In genomic region chr17:789931-790873, GRCh38 we compare ENCODE assay signal across 7 cellular contexts. TPM values are rescaled to one million over a fixed set of nuclear protein-coding genes. Genes with fewer than 3 reads are reported as not detected.
A peak's percentile ranks its signal among the peaks of the same experiment; 100 is the strongest.
DNase-seq lines count a peak whose midpoint lies in the region; ATAC-seq and TF ChIP-seq lines count a peak whose summit lies in the region.
"Not testable (repeated sequence)": the region's sequence is repeated elsewhere in the genome, so short reads cannot be mapped to it uniquely, and the experiment has no call there.

No MANE protein-coding gene starts in this region.

- 46 to 53% methylated on average over 8 to 11 of the region's 38 CpGs for WGBS in gastroesophageal sphincter (ENCODE audit: low coverage in 1 of 2), 2 donors
- 74 to 93% (median 87%) methylated on average over 28 to 38 of the region's 38 CpGs for WGBS in spleen, 5 donors

- not testable (repeated sequence) for H3K9me3 Mint-ChIP-seq in WTC11, mesothelial cell of epicardium

- H3K4me1 ChIP-seq in HEK293 (ENCODE audit: control insufficient read depth, insufficient read depth, low read length), result not testable (repeated sequence)
- peaks cover 0 to 41% (median 9%) of the 10 kb centered on the region in 3 donors for H3K4me1 ChIP-seq in gastroesophageal sphincter
- H3K4me1 ChIP-seq in spleen, result peaks cover 0 to 23% (median 8%) of the 10 kb centered on the region in 6 donors

- not testable (repeated sequence) for H3K9me3 ChIP-seq in HEK293 (ENCODE audit: control insufficient read depth, insufficient read depth, low read depth, low read length); gastroesophageal sphincter; spleen

- not testable (repeated sequence) for H3K4me3 ChIP-seq in HEK293 (ENCODE audit: low read depth, low read length); gastroesophageal sphincter; spleen

- CTCF ChIA-PET in HEK293 (lab: Yijun Ruan, JAX), result not testable (repeated sequence)
- CTCF ChIA-PET in WTC11 (lab: Charles Lee), result interaction anchor here (1.4 to 10.3 kb wide), 2 partner anchors 190 to 207 kb away, joined by 3 to 190 read pairs; partner anchors contain the start of genes NXN and TIMM22

- H3K4me1 Mint-ChIP-seq in WTC11, result peaks cover 15% of the 10 kb centered on the region
- peaks cover 18% of the 10 kb centered on the region for H3K4me1 Mint-ChIP-seq in mesothelial cell of epicardium

- ATAC-seq in WTC11, result peak; percentile 37
- ATAC-seq in gastroesophageal sphincter, result peak; percentile 53

- H3K27ac ChIP-seq in HEK293 (ENCODE audit: extremely low read depth, low read depth, low read length); spleen: not testable (repeated sequence)
- H3K27ac ChIP-seq in gastroesophageal sphincter, result peak overlapping the region in 3 of 4 donors; percentile 50 to 59 (median 57)

- not testable (repeated sequence) for TF ChIP-seq CTCF in HEK293 (tag by site-specific recombination; IDR thresholded peaks at IDR 0.05); WTC11 (IDR thresholded peaks at IDR 0.05); gastroesophageal sphincter (IDR thresholded peaks at IDR 0.05); mesothelial cell of epicardium (IDR thresholded peaks at IDR 0.05; ENCODE audit: unreplicated experiment); spleen (IDR thresholded peaks at IDR 0.05 in 8 of 11, conservative IDR thresholded peaks at IDR 0.05 in 3 of 11)

- not testable (repeated sequence) for TF ChIP-seq POLR2A in gastroesophageal sphincter (IDR thresholded peaks at IDR 0.05); spleen (IDR thresholded peaks at IDR 0.05)

- H3K36me3 ChIP-seq in HEK293 (ENCODE audit: control insufficient read depth in 2 of 2, insufficient read depth in 1 of 2, low read length in 2 of 2) (peaks cover 23 to 74% of the 10 kb centered on the region in 2 experiments), gastroesophageal sphincter (peaks cover 0 to 63% of the 10 kb centered on the region in 2 donors), spleen (peaks cover 0 to 82% (median 51%) of the 10 kb centered on the region in 6 donors)

- not testable (repeated sequence) for H3K27me3 ChIP-seq in gastroesophageal sphincter; spleen (replicated peaks in 1 of 7)

- H3K27ac Mint-ChIP-seq in WTC11 (peak overlapping the region; percentile 76; the same call in 1 of the 2 replicates), mesothelial cell of epicardium (peak overlapping the region; percentile 84)

- H3K4me3 Mint-ChIP-seq in WTC11, mesothelial cell of epicardium: not testable (repeated sequence)

- DNase-seq in WTC11 (ENCODE audit: low spot score), result not testable (repeated sequence)
- DNase-seq in ecto neural progenitor cell (ENCODE audit: low spot score) (peak; percentile 90), iPS-NIHi7 (ENCODE audit: extremely low spot score) (peak; percentile 54), mesothelial cell of epicardium (ENCODE audit: low spot score in 2 of 2, unreplicated experiment in 2 of 2) (peak in 1 of 2 experiments; percentile 56), spleen (peak; percentile 57)

- POLR2A ChIA-PET in HEK293 (lab: Yijun Ruan, JAX), result interaction anchor here (0.6 to 5.9 kb wide), 3 partner anchors 189 to 195 kb away, joined by 3 to 33 read pairs (median 8); partner anchors contain the start of gene NXN
- POLR2A ChIA-PET in WTC11 (lab: Charles Lee), result not testable (repeated sequence)

- TF ChIP-seq EP300 in gastroesophageal sphincter (IDR thresholded peaks at IDR 0.05), result not testable (repeated sequence)

- intact Hi-C loops in spleen (cut with DNase I; ENCODE audit: low total_unique reads), result not testable (repeated sequence)

- H3K36me3 Mint-ChIP-seq in WTC11, result peaks cover 42% of the 10 kb centered on the region
- H3K36me3 Mint-ChIP-seq in mesothelial cell of epicardium, result not testable (repeated sequence)

- H3K27me3 Mint-ChIP-seq in WTC11 (ENCODE audit: low read depth); mesothelial cell of epicardium (ENCODE audit: low read depth): not testable (repeated sequence)

TF ChIP-seq in HEK293, 187 proteins besides CTCF, POLR2A, EP300 and RAD21:
- TF ChIP-seq KLF1 (tag by site-specific recombination; IDR thresholded peaks at IDR 0.05), result peak; percentile 81

TF ChIP-seq in WTC11, 78 proteins besides CTCF, POLR2A, EP300 and RAD21:
- peak; percentile 82 for TF ChIP-seq NFYB (CRISPR knock-in tag; conservative IDR thresholded peaks at IDR 0.05; ENCODE audit: low read depth)
TF ChIP-seq in WTC11: peak in this region for 1; not testable (repeated sequence) for 77.

RNA-seq across cellular contexts. Expression of gene MRM3, which starts 8.0 kb away (rescaled TPM):
- total RNA-seq in WTC11 (2021) (23.1 to 25.0 TPM (median 24.3 TPM) in 3 replicates), gastroesophageal sphincter (10 to 100 TPM; 20.5 to 33.9 (median 27.8) TPM), mesothelial cell of epicardium (13.5 to 18.9 TPM (median 16.5 TPM) in 3 replicates), spleen (10 to 100 TPM; 14.0 to 23.1 (median 17.5) TPM)
- 10 to 100 TPM; 13.5 to 16.9 (median 15.1) TPM for polyA plus RNA-seq in spleen

RNA-seq across cellular contexts. Expression of gene GLOD4, which starts 8.1 kb away (rescaled TPM):
- total RNA-seq in WTC11 (2021), result 69.0 to 73.3 TPM (median 69.1 TPM) in 3 replicates
- total RNA-seq in gastroesophageal sphincter, result 100 to 1,000 TPM in 2 of 4 donors, 10 to 100 TPM in 2; 52.5 to 119 (median 99.3) TPM
- 72.1 to 77.2 TPM (median 76.9 TPM) in 3 replicates for total RNA-seq in mesothelial cell of epicardium
- 10 to 100 TPM; 38.6 to 69.7 (median 54.4) TPM for total RNA-seq in spleen
- 10 to 100 TPM; 41.9 to 54.6 (median 43.3) TPM for polyA plus RNA-seq in spleen

RNA-seq across cellular contexts. Expression of gene GEMIN4, which starts 38.1 kb away (rescaled TPM):
- total RNA-seq in WTC11 (2021) (39.9 to 48.4 TPM (median 42.1 TPM) in 3 replicates), gastroesophageal sphincter (10 to 100 TPM; 13.9 to 21.6 (median 17.9) TPM), mesothelial cell of epicardium (28.6 to 35.8 TPM (median 35.4 TPM) in 3 replicates), spleen (10 to 100 TPM; 17.3 to 24.9 (median 19.9) TPM)
- 10 to 100 TPM in 1 of 3 donors, 1 to 10 TPM in 2; 5.7 to 11.4 (median 8.9) TPM for polyA plus RNA-seq in spleen

RNA-seq across cellular contexts. Expression of gene TLCD3A, which starts 57.8 kb away (rescaled TPM):
- total RNA-seq in WTC11 (2021) (21.6 to 24.9 TPM (median 23.4 TPM) in 3 replicates), gastroesophageal sphincter (10 to 100 TPM in 1 of 4 donors, 1 to 10 TPM in 3; 2.8 to 13.6 (median 7.1) TPM), mesothelial cell of epicardium (25.3 to 28.3 TPM (median 27.7 TPM) in 3 replicates), spleen (1 to 10 TPM; 3.1 to 5.8 (median 4.5) TPM)
- 1 to 10 TPM in 2 of 3 donors, under 1 TPM in 1; 0.96 to 1.6 (median 1.2) TPM for polyA plus RNA-seq in spleen
